In genomic region chr6:109892451-109893435, GRCh38 we compare ENCODE assay signal across 11 cellular contexts.
DNase-seq lines count a peak whose midpoint lies in the region; FAIRE-seq and TF ChIP-seq lines count a peak whose summit lies in the region.
"Had no signal": no experiment of that assay in that cellular context is flagged by ENCODE, and none has a peak within 500 bp of the region (broad histone marks: within the 10 kb centered on the region; RNA-seq: fewer than 3 reads in every experiment).

No MANE protein-coding gene starts in this region.

- H2BK5ac ChIP-seq in mesendoderm (ENCODE audit: low read length): peak overlapping the region; percentile 11

- peak overlapping the region; percentile 16 for H2AK5ac ChIP-seq in mesendoderm (ENCODE audit: low read length)

- no peaks in the 10 kb centered on the region for H3K36me3 ChIP-seq in mesendoderm (ENCODE audit: control insufficient read depth, insufficient read depth, low read length)
- H3K36me3 ChIP-seq: cardiac muscle cell had no signal

- no peak overlapping the region for H3K23ac ChIP-seq in mesendoderm (ENCODE audit: low read length)

- no peak overlapping the region for H3K9ac ChIP-seq in mesendoderm (ENCODE audit: low read length)

- no peak for FAIRE-seq in H54 (lab: Jason Lieb, UNC)
- FAIRE-seq: GM18507 had no signal

- H3K56ac ChIP-seq in mesendoderm (ENCODE audit: low read length): peak overlapping the region; percentile 36

- no peak for TF ChIP-seq CTCF in GM20000 (IDR thresholded peaks at IDR 0.05; ENCODE audit: extremely low read depth, missing control alignments)

- H3K79me2 ChIP-seq in mesendoderm (ENCODE audit: control insufficient read depth, insufficient read depth, low read length): no peaks in the 10 kb centered on the region

- no peaks in the 10 kb centered on the region for H3K79me1 ChIP-seq in mesendoderm (ENCODE audit: low read length)

- no peak overlapping the region for H3K4me3 ChIP-seq in mesendoderm (ENCODE audit: low read length)
- H3K4me3 ChIP-seq: cardiac muscle cell had no signal

- DNase-seq in CD1c-positive myeloid dendritic cell (ENCODE audit: extremely low spot score) (peak; percentile 2), NCI-H146 (lab: John Stamatoyannopoulos, UW) (peak; percentile 53), cerebellar nuclear complex (lab: John Stamatoyannopoulos, UW) (peak; percentile 66 to 82), mesendoderm (peak; percentile 78), H54 (ENCODE audit: insufficient read length, low spot score) (no peak), anterior cingulate cortex (lab: John Stamatoyannopoulos, UW) (no peak), GM20000 (ENCODE audit: low spot score) (no peak), dedifferentiated amniotic fluid mesenchymal stem cell (ENCODE audit: extremely low spot score) (no peak)
- DNase-seq: activated CD8-positive, alpha-beta memory T cell treated with anti-CD3 and anti-CD28 coated beads, Interleukin-2, amount 10 ng/mL, durations not matched to agents 7 days and 5 days had no signal

- no peak overlapping the region for H3K27ac ChIP-seq in mesendoderm (ENCODE audit: low read depth, low read length)
- H3K27ac ChIP-seq: cardiac muscle cell had no signal

- no peak overlapping the region for H2BK15ac ChIP-seq in mesendoderm (replicated peaks; ENCODE audit: low read depth)

- H4K8ac ChIP-seq in mesendoderm (ENCODE audit: low read depth, low read length): no peak overlapping the region

- WGBS in mesendoderm (ENCODE audit: extremely low coverage, insufficient coverage, low lambda C conversion rate): no CpG with 5 or more reads among the region's 11 CpGs

- no peak overlapping the region for H3K18ac ChIP-seq in mesendoderm (ENCODE audit: low read length)

- H3K4ac ChIP-seq in mesendoderm (ENCODE audit: low read depth, low read length): no peak overlapping the region

- no peak overlapping the region for H3K4me2 ChIP-seq in mesendoderm (ENCODE audit: low read length)

- no peaks in the 10 kb centered on the region for H3K27me3 ChIP-seq in mesendoderm (ENCODE audit: insufficient read depth, low read length, poor library complexity)
- H3K27me3 ChIP-seq: cardiac muscle cell had no signal

- H4K5ac ChIP-seq in mesendoderm (ENCODE audit: low read length): no peak overlapping the region

- no peak for TF ChIP-seq POLR2A in H54 (IDR thresholded peaks at IDR 0.05; ENCODE audit: low read depth, low read length)

- H2BK120ac ChIP-seq in mesendoderm (ENCODE audit: low read depth, low read length): no peak overlapping the region

- peaks cover 5% of the 10 kb centered on the region for H3K4me1 ChIP-seq in mesendoderm (ENCODE audit: control insufficient read depth, low read depth, low read length)

Comparison
In these comparisons a context has a peak if more than half of its experiments do, and no peak if none do; other contexts are left out.
1. DNase-seq: peak in CD1c-positive myeloid dendritic cell (single experiment), NCI-H146 (single experiment), cerebellar nuclear complex (2 of 2) and mesendoderm (single experiment); none in H54 (single experiment), anterior cingulate cortex (0 of 58), GM20000 (single experiment) and dedifferentiated amniotic fluid mesenchymal stem cell (single experiment).